Comparison of ENCODE assay signal across 12 cellular contexts in genomic region chr13:102729560-102730275, GRCh38. TPM values are rescaled to one million over a fixed set of nuclear protein-coding genes. Genes with fewer than 3 reads are reported as not detected.
DNase-seq lines count a peak whose midpoint lies in the region; ATAC-seq and TF ChIP-seq lines count a peak whose summit lies in the region.
"Had no signal": no experiment of that assay in that cellular context is flagged by ENCODE, and none has a peak within 500 bp of the region (broad histone marks: within the 10 kb centered on the region; RNA-seq: fewer than 3 reads in every experiment).

No MANE protein-coding gene starts in this region.

- ATAC-seq in omental fat pad (ENCODE audit: low FRiP score): peak; percentile 56
- no peak for ATAC-seq in HG02870 (IDR thresholded peaks at IDR 0.05; ENCODE audit: unreplicated experiment)

- no peak overlapping the region for H3K27ac Mint-ChIP-seq in activated T-helper 2 cell treated with anti-CD3 and anti-CD28 coated beads, Interferon-gamma antibody, Interleukin-2, Interleukin-4, amounts not matched to agents 10 μg/mL and 5 μg/mL and 100 μg/mL, durations not matched to agents 14 hours and 24 hours and 36 hours

- H3K9me3 Mint-ChIP-seq in activated T-helper 2 cell treated with anti-CD3 and anti-CD28 coated beads, Interferon-gamma antibody, Interleukin-2, Interleukin-4, amounts not matched to agents 10 μg/mL and 5 μg/mL and 100 μg/mL, durations not matched to agents 14 hours and 24 hours and 36 hours: peaks cover 3% of the 10 kb centered on the region
- H3K9me3 Mint-ChIP-seq: central memory CD8-positive, alpha-beta T cell had no signal

- DNase-seq in NCI-H1092 treated with DMSO at 0.1 percent for 48 hours (lab: John Stamatoyannopoulos, UW) (peak; percentile 11), NCI-H1092 (lab: John Stamatoyannopoulos, UW) (no peak), NCI-H1694 treated with DMSO at 0.1 percent for 48 hours (lab: John Stamatoyannopoulos, UW) (peak; percentile 49), cardiac fibroblast (ENCODE audit: low read depth in 2 of 2) (peak; percentile 87 to 92), omental fat pad (ENCODE audit: low spot score) (no peak), DMS114 treated with DMSO at 0.1 percent for 48 hours (lab: John Stamatoyannopoulos, UW; ENCODE audit: unreplicated experiment) (no peak)
- DNase-seq in activated T-helper 2 cell treated with anti-CD3 and anti-CD28 coated beads, Interferon-gamma antibody, Interleukin-2, Interleukin-4, amounts not matched to agents 10 μg/mL and 5 μg/mL and 100 μg/mL, durations not matched to agents 14 hours and 24 hours and 36 hours (ENCODE audit: low spot score): no peak
- DNase-seq: activated CD4-positive, alpha-beta T cell treated with anti-CD3 and anti-CD28 coated beads, Interleukin-2, amount 50 U/mL, for 48 hours; spleen had no signal

- no peak for TF ChIP-seq CTCF in cardiac fibroblast (IDR thresholded peaks at IDR 0.05; ENCODE audit: low read depth, low read length)
- no peak for TF ChIP-seq CTCF in omental fat pad (IDR thresholded peaks at IDR 0.05)

- H3K4me1 Mint-ChIP-seq in activated T-helper 2 cell treated with anti-CD3 and anti-CD28 coated beads, Interferon-gamma antibody, Interleukin-2, Interleukin-4, amounts not matched to agents 10 μg/mL and 5 μg/mL and 100 μg/mL, durations not matched to agents 14 hours and 24 hours and 36 hours (ENCODE audit: low read depth): peaks cover 8% of the 10 kb centered on the region
- H3K4me1 Mint-ChIP-seq: central memory CD8-positive, alpha-beta T cell had no signal

- H3K4me3 ChIP-seq in cardiac fibroblast (replicated peaks in 1 of 2; ENCODE audit: low read depth in 2 of 2, low read length in 2 of 2): no peak overlapping the region
- H3K4me3 ChIP-seq: spleen had no signal

- no peaks in the 10 kb centered on the region for H3K36me3 Mint-ChIP-seq in activated T-helper 2 cell treated with anti-CD3 and anti-CD28 coated beads, Interferon-gamma antibody, Interleukin-2, Interleukin-4, amounts not matched to agents 10 μg/mL and 5 μg/mL and 100 μg/mL, durations not matched to agents 14 hours and 24 hours and 36 hours (ENCODE audit: low read depth)

- intact Hi-C loops in activated T-helper 2 cell treated with anti-CD3 and anti-CD28 coated beads, Interferon-gamma antibody, Interleukin-2, Interleukin-4, amounts not matched to agents 10 μg/mL and 5 μg/mL and 100 μg/mL, durations not matched to agents 14 hours and 24 hours and 36 hours (cut with micrococcal nuclease): loop anchor here (5.0 kb wide), 2 partner anchors 43 to 147 kb away; partner anchors contain the start of gene TEX30

- peaks cover 24% of the 10 kb centered on the region for H3K27me3 Mint-ChIP-seq in activated T-helper 2 cell treated with anti-CD3 and anti-CD28 coated beads, Interferon-gamma antibody, Interleukin-2, Interleukin-4, amounts not matched to agents 10 μg/mL and 5 μg/mL and 100 μg/mL, durations not matched to agents 14 hours and 24 hours and 36 hours (ENCODE audit: low read depth)
- H3K27me3 Mint-ChIP-seq: central memory CD8-positive, alpha-beta T cell had no signal

- H3K4me3 Mint-ChIP-seq in activated T-helper 2 cell treated with anti-CD3 and anti-CD28 coated beads, Interferon-gamma antibody, Interleukin-2, Interleukin-4, amounts not matched to agents 10 μg/mL and 5 μg/mL and 100 μg/mL, durations not matched to agents 14 hours and 24 hours and 36 hours (ENCODE audit: low read depth): no peak overlapping the region
- H3K4me3 Mint-ChIP-seq: central memory CD8-positive, alpha-beta T cell had no signal

RNA-seq across cellular contexts. Expression of gene METTL21C, which starts 34.9 kb away (rescaled TPM):
- total RNA-seq in omental fat pad: not detected
- total RNA-seq in activated T-helper 2 cell treated with anti-CD3 and anti-CD28 coated beads, Interferon-gamma antibody, Interleukin-2, Interleukin-4, amounts not matched to agents 10 μg/mL and 5 μg/mL and 100 μg/mL, durations not matched to agents 14 hours and 24 hours and 36 hours: not detected in 2 replicates
- total RNA-seq: H1, spleen had no signal

RNA-seq across cellular contexts. Expression of gene TEX30, which starts 43.9 kb away (rescaled TPM):
- total RNA-seq in omental fat pad: 10 to 100 TPM in 2 of 4 donors, 1 to 10 TPM in 2; 9.5 to 11.4 (median 10.5) TPM
- total RNA-seq in activated T-helper 2 cell treated with anti-CD3 and anti-CD28 coated beads, Interferon-gamma antibody, Interleukin-2, Interleukin-4, amounts not matched to agents 10 μg/mL and 5 μg/mL and 100 μg/mL, durations not matched to agents 14 hours and 24 hours and 36 hours: 54.8 and 58.9 TPM in 2 replicates

Comparison
In these comparisons a context has a peak if more than half of its experiments do, and no peak if none do; other contexts are left out.
1. DNase-seq: peak in NCI-H1092 treated with DMSO at 0.1 percent for 48 hours (single experiment), NCI-H1694 treated with DMSO at 0.1 percent for 48 hours (single experiment) and cardiac fibroblast (2 of 2); none in NCI-H1092 (single experiment), omental fat pad (single experiment), DMS114 treated with DMSO at 0.1 percent for 48 hours (single experiment) and activated T-helper 2 cell treated with anti-CD3 and anti-CD28 coated beads, Interferon-gamma antibody, Interleukin-2, Interleukin-4, amounts not matched to agents 10 μg/mL and 5 μg/mL and 100 μg/mL, durations not matched to agents 14 hours and 24 hours and 36 hours (single experiment).